1 cellular context compared by ENCODE assay signal in the genomic region with DNA sequence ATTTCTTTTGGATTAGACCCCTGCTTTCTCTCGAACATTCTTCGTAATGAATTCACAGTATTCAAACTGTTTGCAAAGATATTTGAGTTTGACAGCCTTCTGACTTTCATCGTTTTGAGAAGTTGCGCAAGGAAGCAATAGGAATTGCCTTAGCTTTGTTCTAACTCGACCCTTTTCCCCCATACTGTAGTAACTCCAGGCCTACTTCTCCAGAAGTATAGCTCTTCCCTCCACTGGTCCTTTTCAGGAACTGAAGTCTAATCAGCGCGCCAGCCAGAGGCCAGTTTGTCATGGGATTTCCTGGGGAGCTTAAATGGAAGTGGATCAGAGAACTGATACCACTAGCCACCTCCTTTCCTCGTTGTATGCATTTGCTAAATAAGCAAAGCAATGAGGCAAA.
TF ChIP-seq lines count a peak whose summit lies in the region.

No MANE protein-coding gene starts in this region.

TF ChIP-seq in IMR-90, 13 proteins besides CTCF, POLR2A, EP300 and RAD21:
- peak; percentile 55 for TF ChIP-seq CEBPB (IDR thresholded peaks at IDR 0.05; ENCODE audit: low read depth, low read length)
- TF ChIP-seq FOS (IDR thresholded peaks at IDR 0.05; ENCODE audit: low read depth, low read length), result no peak
- no peak for TF ChIP-seq RFX5 (IDR thresholded peaks at IDR 0.05; ENCODE audit: low read depth, low read length)
TF ChIP-seq in IMR-90: peak in this region for 1.
